In the genomic region with DNA sequence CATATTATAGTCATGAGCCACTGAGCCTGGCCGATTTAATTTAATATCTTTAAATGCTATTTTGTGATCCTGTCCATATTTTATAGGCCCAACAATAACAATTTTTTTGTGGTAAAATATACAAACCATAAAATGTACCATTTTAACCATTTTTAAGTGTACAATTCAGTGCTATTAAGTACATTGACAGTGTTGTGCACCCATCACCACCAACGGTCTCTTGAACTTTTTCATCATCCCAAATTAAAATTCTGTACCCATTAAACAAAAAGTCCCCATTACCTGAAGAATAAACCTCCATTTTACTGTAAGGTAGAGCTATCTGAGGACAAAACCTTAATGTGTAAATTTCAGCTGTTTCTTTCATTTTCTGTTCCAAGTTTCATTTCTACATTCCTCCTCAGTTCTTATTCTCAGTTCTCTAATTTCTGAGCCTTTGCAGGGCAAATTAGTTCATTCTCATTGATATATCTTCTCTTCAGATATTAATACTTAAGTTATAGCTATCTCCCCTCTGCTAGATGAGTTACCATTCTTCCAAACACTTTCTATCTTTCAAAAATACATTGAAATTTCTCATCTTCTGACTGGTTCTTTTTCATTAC, we compare ENCODE assay signal across 11 cellular contexts. TPM values are rescaled to one million over a fixed set of nuclear protein-coding genes. Genes with fewer than 3 reads are reported as not detected.
DNase-seq lines count a peak whose midpoint lies in the region; ATAC-seq lines count a peak whose summit lies in the region.
"Had no signal": no experiment of that assay in that cellular context is flagged by ENCODE, and none has a peak within 500 bp of the region (broad histone marks: within the 10 kb centered on the region; RNA-seq: fewer than 3 reads in every experiment).

No MANE protein-coding gene starts in this region.

- peak overlapping the region; percentile 48 to 78 (median 62) for H3K4me3 Mint-ChIP-seq in IgD-negative memory B cell
- H3K4me3 Mint-ChIP-seq in naive B cell, result peak overlapping the region; percentile 57 to 83 (median 68)

- H3K27ac Mint-ChIP-seq in IgD-negative memory B cell, result peak overlapping the region; percentile 57 to 94 (median 64)
- H3K27ac Mint-ChIP-seq in naive B cell, result peak overlapping the region; percentile 74 to 98 (median 82)

- peak; percentile 42 for DNase-seq in SIG-M5 treated with dmso at 0.1 percent for 504 hours (lab: John Stamatoyannopoulos, UW; ENCODE audit: unreplicated experiment)
- DNase-seq in SIG-M5 (lab: John Stamatoyannopoulos, UW), result no peak
- peak; percentile 68 for DNase-seq in naive B cell
- no peak for DNase-seq in sciatic nerve (ENCODE audit: low spot score)
- DNase-seq in ureter (ENCODE audit: low spot score), result no peak
- DNase-seq in NCI-H526 (lab: John Stamatoyannopoulos, UW), result no peak
- DNase-seq: GOT3, PC-9, right cardiac atrium had no signal

- intact Hi-C loops in sciatic nerve (cut with DNase I), result no loop called here

- peaks cover 6% of the 10 kb centered on the region for H3K36me3 Mint-ChIP-seq in IgD-negative memory B cell
- H3K36me3 Mint-ChIP-seq in naive B cell, result peaks cover 4 to 10% of the 10 kb centered on the region in 2 donors

- ATAC-seq in HG02571 (IDR thresholded peaks at IDR 0.05; ENCODE audit: unreplicated experiment) (peak; percentile 91), naive B cell (ENCODE audit: low read depth in 2 of 2) (peak; percentile 100), sciatic nerve (no peak)
- ATAC-seq: right cardiac atrium had no signal

- peaks cover 13 to 18% (median 15%) of the 10 kb centered on the region in 3 donors for H3K4me1 Mint-ChIP-seq in IgD-negative memory B cell
- H3K4me1 Mint-ChIP-seq in naive B cell, result peaks cover 14 to 25% (median 19%) of the 10 kb centered on the region in 3 donors

- H3K9me3 Mint-ChIP-seq in IgD-negative memory B cell (no peaks in the 10 kb centered on the region), naive B cell (no peaks in the 10 kb centered on the region)

- H3K27me3 Mint-ChIP-seq in IgD-negative memory B cell (no peaks in the 10 kb centered on the region), naive B cell (no peaks in the 10 kb centered on the region)

RNA-seq across cellular contexts. Expression of a gene that starts 10.3 kb away (rescaled TPM):
- 47.9 TPM for polyA plus RNA-seq in IgD-negative memory B cell
- 10 to 100 TPM; 24.3 to 56.5 (median 30.8) TPM for polyA plus RNA-seq in naive B cell (ENCODE audit: low read depth in 6 of 6)
- 34.6 TPM for total RNA-seq in sciatic nerve
- total RNA-seq in ureter, result 42.5 TPM

RNA-seq across cellular contexts. Expression of a gene that starts 19.7 kb away (rescaled TPM):
- polyA plus RNA-seq in IgD-negative memory B cell, result 16.2 TPM
- 10 to 100 TPM in 4 of 6 donors, 1 to 10 TPM in 2; 2.4 to 15.0 (median 10.3) TPM for polyA plus RNA-seq in naive B cell (ENCODE audit: low read depth in 6 of 6)
- total RNA-seq in sciatic nerve, result 7.5 TPM
- 5.2 TPM for total RNA-seq in ureter

RNA-seq across cellular contexts. Expression of a gene that starts 49.0 kb away (rescaled TPM):
- polyA plus RNA-seq in IgD-negative memory B cell (11,514 TPM), naive B cell (ENCODE audit: low read depth in 6 of 6) (over 10,000 TPM in 1 of 6 donors, 1,000 to 10,000 TPM in 5; 7,111 to 10,868 (median 8,890) TPM)
- total RNA-seq in sciatic nerve (6,940 TPM), ureter (10,940 TPM)

Comparison
In these comparisons a context has a peak if more than half of its experiments do, and no peak if none do; other contexts are left out.
1. DNase-seq: peak in SIG-M5 treated with dmso at 0.1 percent for 504 hours (single experiment) and naive B cell (single experiment); none in SIG-M5 (single experiment), sciatic nerve (single experiment), ureter (single experiment) and NCI-H526 (0 of 2).